ENCODE assay signal across 18 cellular contexts in the genomic region with DNA sequence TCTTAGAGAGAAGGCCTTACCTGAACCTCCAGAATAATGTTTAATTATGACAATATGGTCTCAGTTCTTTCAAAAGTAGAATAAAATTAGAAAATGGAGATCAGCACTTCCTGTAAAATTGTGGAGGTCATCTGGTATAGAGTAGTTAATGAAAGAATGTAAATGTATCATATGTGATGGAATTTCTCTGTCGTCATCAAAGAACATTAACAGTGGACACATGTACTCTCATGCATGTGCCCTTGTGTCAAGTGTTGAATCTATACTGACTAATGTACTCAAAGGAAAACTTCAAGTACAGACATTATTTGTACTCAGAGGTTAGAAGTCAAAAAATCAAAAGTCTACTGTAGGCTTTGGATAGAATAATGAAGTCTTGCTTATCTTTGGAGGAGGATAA.
A peak's percentile ranks its signal among the peaks of the same experiment; 100 is the strongest.
DNase-seq lines count a peak whose midpoint lies in the region; ATAC-seq and TF ChIP-seq lines count a peak whose summit lies in the region.
"Had no signal": no experiment of that assay in that cellular context is flagged by ENCODE, and none has a peak within 500 bp of the region (broad histone marks: within the 10 kb centered on the region; RNA-seq: fewer than 3 reads in every experiment).

No MANE protein-coding gene starts in this region.

- peaks cover 2% of the 10 kb centered on the region for H3K36me3 Mint-ChIP-seq in progenitor cell of endocrine pancreas (ENCODE audit: insufficient read depth)
- H3K36me3 Mint-ChIP-seq in stimulated activated memory B cell treated with anti-CD40 and anti-IgM and Interleukin-4, amounts not matched to agents 10 μg/mL and 1 μg/mL and 100 μg/mL, for 72 hours, result no peaks in the 10 kb centered on the region
- no peaks in the 10 kb centered on the region for H3K36me3 Mint-ChIP-seq in T-helper 2 cell treated with Interferon-gamma antibody and Interleukin-4, amounts not matched to agents 5 μg/mL and 100 μg/mL, for 36 hours (ENCODE audit: low read depth)
- H3K36me3 Mint-ChIP-seq: CD8-positive, alpha-beta memory T cell had no signal

- peak overlapping the region; percentile 92 for H3K27ac Mint-ChIP-seq in progenitor cell of endocrine pancreas
- no peak overlapping the region for H3K27ac Mint-ChIP-seq in stimulated activated memory B cell treated with anti-CD40 and anti-IgM and Interleukin-4, amounts not matched to agents 10 μg/mL and 1 μg/mL and 100 μg/mL, for 72 hours
- H3K27ac Mint-ChIP-seq in T-helper 2 cell treated with Interferon-gamma antibody and Interleukin-4, amounts not matched to agents 5 μg/mL and 100 μg/mL, for 36 hours, result no peak overlapping the region
- H3K27ac Mint-ChIP-seq: CD8-positive, alpha-beta memory T cell; H9 had no signal

- H3K4me3 Mint-ChIP-seq in progenitor cell of endocrine pancreas (ENCODE audit: low read depth), result no peak overlapping the region
- H3K4me3 Mint-ChIP-seq in stimulated activated memory B cell treated with anti-CD40 and anti-IgM and Interleukin-4, amounts not matched to agents 10 μg/mL and 1 μg/mL and 100 μg/mL, for 72 hours, result no peak overlapping the region
- H3K4me3 Mint-ChIP-seq in T-helper 2 cell treated with Interferon-gamma antibody and Interleukin-4, amounts not matched to agents 5 μg/mL and 100 μg/mL, for 36 hours, result no peak overlapping the region
- H3K4me3 Mint-ChIP-seq: CD8-positive, alpha-beta memory T cell; H9 had no signal

- ATAC-seq in stimulated activated memory B cell treated with anti-CD40 and anti-IgM and Interleukin-4, amounts not matched to agents 10 μg/mL and 1 μg/mL and 100 μg/mL, for 72 hours, result no peak
- ATAC-seq in GM18909 (IDR thresholded peaks at IDR 0.05; ENCODE audit: poor library complexity, unreplicated experiment), result no peak
- ATAC-seq: K562 had no signal

- no peaks in the 10 kb centered on the region for H3K9me3 Mint-ChIP-seq in progenitor cell of endocrine pancreas (ENCODE audit: low read depth)
- H3K9me3 Mint-ChIP-seq in stimulated activated memory B cell treated with anti-CD40 and anti-IgM and Interleukin-4, amounts not matched to agents 10 μg/mL and 1 μg/mL and 100 μg/mL, for 72 hours, result no peaks in the 10 kb centered on the region
- peaks cover 23% of the 10 kb centered on the region for H3K9me3 Mint-ChIP-seq in T-helper 2 cell treated with Interferon-gamma antibody and Interleukin-4, amounts not matched to agents 5 μg/mL and 100 μg/mL, for 36 hours
- H3K9me3 Mint-ChIP-seq: H9 had no signal

- TF ChIP-seq CTCF in fibroblast of villous mesenchyme (IDR thresholded peaks at IDR 0.05; ENCODE audit: insufficient read depth, low read depth, low read length) (no peak), progenitor cell of endocrine pancreas (IDR thresholded peaks at IDR 0.05; ENCODE audit: unreplicated experiment) (no peak)

- no peaks in the 10 kb centered on the region for H3K27me3 Mint-ChIP-seq in progenitor cell of endocrine pancreas
- peaks cover 15% of the 10 kb centered on the region for H3K27me3 Mint-ChIP-seq in stimulated activated memory B cell treated with anti-CD40 and anti-IgM and Interleukin-4, amounts not matched to agents 10 μg/mL and 1 μg/mL and 100 μg/mL, for 72 hours
- no peaks in the 10 kb centered on the region for H3K27me3 Mint-ChIP-seq in T-helper 2 cell treated with Interferon-gamma antibody and Interleukin-4, amounts not matched to agents 5 μg/mL and 100 μg/mL, for 36 hours (ENCODE audit: low read depth)

- peaks cover 36% of the 10 kb centered on the region for H3K4me1 Mint-ChIP-seq in progenitor cell of endocrine pancreas (ENCODE audit: low read depth)
- H3K4me1 Mint-ChIP-seq in stimulated activated memory B cell treated with anti-CD40 and anti-IgM and Interleukin-4, amounts not matched to agents 10 μg/mL and 1 μg/mL and 100 μg/mL, for 72 hours, result no peaks in the 10 kb centered on the region
- no peaks in the 10 kb centered on the region for H3K4me1 Mint-ChIP-seq in T-helper 2 cell treated with Interferon-gamma antibody and Interleukin-4, amounts not matched to agents 5 μg/mL and 100 μg/mL, for 36 hours (ENCODE audit: low read depth)
- H3K4me1 Mint-ChIP-seq: CD8-positive, alpha-beta memory T cell had no signal

- DNase-seq in EL (peak; percentile 51), amniotic epithelial cell (ENCODE audit: low read depth) (peak; percentile 44), fibroblast of villous mesenchyme (ENCODE audit: low read depth) (peak; percentile 48), progenitor cell of endocrine pancreas (ENCODE audit: low spot score, unreplicated experiment) (no peak), cerebellar cortex (ENCODE audit: low spot score) (no peak)
- DNase-seq in T-helper 2 cell treated with Interferon-gamma antibody and Interleukin-4, amounts not matched to agents 5 μg/mL and 100 μg/mL, for 36 hours (ENCODE audit: low spot score), result no peak
- DNase-seq: CD8-positive, alpha-beta memory T cell; DND-41; H9; NCI-H1436; NCI-H2029 treated with DMSO at 0.1 percent for 48 hours; NCI-H748 treated with DMSO at 0.1 percent for 48 hours; OCI-M1; SIG-M5 had no signal

- H3K4me3 ChIP-seq in fibroblast of villous mesenchyme (ENCODE audit: low read depth, low read length), result no peak overlapping the region
- H3K4me3 ChIP-seq: BLaER1 treated with 17β-estradiol and CSF1 and Interleukin-3, amounts not matched to agents 10 nM and 100 nM; K562 had no signal

Comparison
In these comparisons a context has a peak if more than half of its experiments do, and no peak if none do; other contexts are left out.
1. DNase-seq: peak in EL (single experiment), amniotic epithelial cell (single experiment) and fibroblast of villous mesenchyme (single experiment); none in progenitor cell of endocrine pancreas (single experiment), cerebellar cortex (single experiment) and T-helper 2 cell treated with Interferon-gamma antibody and Interleukin-4, amounts not matched to agents 5 μg/mL and 100 μg/mL, for 36 hours (single experiment).